ENCODE assay signal across 1 cellular context in the genomic region with DNA sequence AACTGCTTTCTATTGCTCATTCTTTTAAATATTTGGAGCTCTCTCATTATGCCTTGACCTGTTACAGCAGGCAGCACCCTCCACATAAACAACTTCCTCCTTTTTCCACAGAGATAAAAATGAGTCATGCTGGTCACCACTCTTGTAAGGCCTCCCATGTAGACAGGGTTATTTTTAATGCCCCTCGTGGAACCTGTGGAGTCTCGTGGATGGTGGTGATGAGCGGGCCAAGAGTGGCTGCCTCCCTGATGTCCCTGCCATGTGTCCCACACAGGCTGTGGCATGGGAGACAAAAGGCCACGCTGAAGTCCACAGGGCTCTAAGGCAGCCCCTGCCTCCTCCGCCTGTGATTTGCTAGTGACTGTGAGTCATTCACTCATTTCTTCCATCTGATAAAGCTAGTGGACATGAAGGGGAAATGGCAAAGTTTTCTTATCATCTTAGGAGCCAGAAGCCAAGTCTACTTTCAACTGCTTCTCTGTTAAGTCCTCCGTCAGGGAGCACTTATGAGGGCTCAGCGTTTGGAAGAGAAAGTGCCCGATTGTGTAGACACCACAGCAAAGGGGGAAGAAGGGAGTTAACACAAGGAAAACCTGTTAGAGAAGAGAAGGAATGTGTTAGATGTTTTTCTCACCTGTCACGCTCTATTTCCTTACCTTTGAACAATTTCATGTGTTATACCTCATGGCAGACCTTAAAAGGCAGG.
TF ChIP-seq lines count a peak whose summit lies in the region.

No MANE protein-coding gene starts in this region.

TF ChIP-seq in K562, 482 proteins besides CTCF, POLR2A, EP300 and RAD21 (continued from another document and continues in another):
- TF ChIP-seq, protein P1, sequence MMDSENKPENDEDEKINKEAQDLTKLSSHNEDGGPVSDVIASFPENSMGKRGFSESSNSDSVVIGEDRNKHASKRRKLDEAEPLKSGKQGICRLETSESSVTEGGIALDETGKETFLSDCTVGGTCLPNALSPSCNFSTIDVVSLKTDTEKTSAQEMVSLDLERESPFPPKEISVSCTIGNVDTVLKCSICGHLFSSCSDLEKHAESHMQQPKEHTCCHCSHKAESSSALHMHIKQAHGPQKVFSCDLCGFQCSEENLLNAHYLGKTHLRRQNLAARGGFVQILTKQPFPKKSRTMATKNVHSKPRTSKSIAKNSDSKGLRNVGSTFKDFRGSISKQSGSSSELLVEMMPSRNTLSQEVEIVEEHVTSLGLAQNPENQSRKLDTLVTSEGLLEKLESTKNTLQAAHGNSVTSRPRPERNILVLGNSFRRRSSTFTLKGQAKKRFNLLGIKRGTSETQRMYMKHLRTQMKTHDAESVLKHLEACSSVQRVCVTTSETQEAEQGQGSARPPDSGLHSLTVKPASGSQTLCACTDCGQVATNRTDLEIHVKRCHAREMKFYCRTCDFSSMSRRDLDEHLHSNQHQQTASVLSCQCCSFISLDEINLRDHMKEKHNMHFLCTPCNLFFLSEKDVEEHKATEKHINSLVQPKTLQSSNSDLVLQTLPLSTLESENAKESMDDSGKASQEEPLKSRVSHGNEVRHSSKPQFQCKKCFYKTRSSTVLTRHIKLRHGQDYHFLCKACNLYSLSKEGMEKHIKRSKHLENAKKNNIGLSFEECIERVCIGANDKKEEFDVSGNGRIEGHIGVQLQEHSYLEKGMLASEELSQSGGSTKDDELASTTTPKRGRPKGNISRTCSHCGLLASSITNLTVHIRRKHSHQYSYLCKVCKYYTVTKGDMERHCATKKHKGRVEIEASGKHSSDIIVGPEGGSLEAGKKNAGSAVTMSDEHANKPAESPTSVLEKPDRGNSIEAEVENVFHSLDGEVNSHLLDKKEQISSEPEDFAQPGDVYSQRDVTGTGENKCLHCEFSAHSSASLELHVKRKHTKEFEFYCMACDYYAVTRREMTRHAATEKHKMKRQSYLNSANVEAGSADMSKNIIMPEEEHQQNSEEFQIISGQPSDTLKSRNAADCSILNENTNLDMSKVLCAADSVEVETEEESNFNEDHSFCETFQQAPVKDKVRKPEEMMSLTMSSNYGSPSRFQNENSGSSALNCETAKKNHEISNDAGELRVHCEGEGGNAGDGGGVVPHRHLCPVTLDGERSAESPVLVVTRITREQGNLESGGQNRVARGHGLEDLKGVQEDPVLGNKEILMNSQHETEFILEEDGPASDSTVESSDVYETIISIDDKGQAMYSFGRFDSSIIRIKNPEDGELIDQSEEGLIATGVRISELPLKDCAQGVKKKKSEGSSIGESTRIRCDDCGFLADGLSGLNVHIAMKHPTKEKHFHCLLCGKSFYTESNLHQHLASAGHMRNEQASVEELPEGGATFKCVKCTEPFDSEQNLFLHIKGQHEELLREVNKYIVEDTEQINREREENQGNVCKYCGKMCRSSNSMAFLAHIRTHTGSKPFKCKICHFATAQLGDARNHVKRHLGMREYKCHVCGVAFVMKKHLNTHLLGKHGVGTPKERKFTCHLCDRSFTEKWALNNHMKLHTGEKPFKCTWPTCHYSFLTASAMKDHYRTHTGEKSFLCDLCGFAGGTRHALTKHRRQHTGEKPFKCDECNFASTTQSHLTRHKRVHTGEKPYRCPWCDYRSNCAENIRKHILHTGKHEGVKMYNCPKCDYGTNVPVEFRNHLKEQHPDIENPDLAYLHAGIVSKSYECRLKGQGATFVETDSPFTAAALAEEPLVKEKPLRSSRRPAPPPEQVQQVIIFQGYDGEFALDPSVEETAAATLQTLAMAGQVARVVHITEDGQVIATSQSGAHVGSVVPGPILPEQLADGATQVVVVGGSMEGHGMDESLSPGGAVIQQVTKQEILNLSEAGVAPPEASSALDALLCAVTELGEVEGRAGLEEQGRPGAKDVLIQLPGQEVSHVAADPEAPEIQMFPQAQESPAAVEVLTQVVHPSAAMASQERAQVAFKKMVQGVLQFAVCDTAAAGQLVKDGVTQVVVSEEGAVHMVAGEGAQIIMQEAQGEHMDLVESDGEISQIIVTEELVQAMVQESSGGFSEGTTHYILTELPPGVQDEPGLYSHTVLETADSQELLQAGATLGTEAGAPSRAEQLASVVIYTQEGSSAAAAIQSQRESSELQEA (IDR thresholded peaks at IDR 0.05; ENCODE audit: low read depth): no peak
- TF ChIP-seq NFE2L1 (tag; IDR thresholded peaks at IDR 0.05; ENCODE audit: borderline replicate concordance, low read depth) (no peak), MED1 (CRISPR knock-in tag; IDR thresholded peaks at IDR 0.05; ENCODE audit: borderline replicate concordance) (no peak), HES1 (IDR thresholded peaks at IDR 0.05; ENCODE audit: low read depth) (peak; percentile 68), ZNF224 (CRISPR knock-in tag; IDR thresholded peaks at IDR 0.05) (no peak), TCF7L2 (IDR thresholded peaks at IDR 0.05; ENCODE audit: low read depth, low read length) (no peak), CEBPB (tag; IDR thresholded peaks at IDR 0.05) (no peak), ZNF121 (CRISPR knock-in tag; conservative IDR thresholded peaks at IDR 0.05) (no peak), HMGXB4 (CRISPR knock-in tag; IDR thresholded peaks at IDR 0.05) (no peak), PHF21A (IDR thresholded peaks at IDR 0.05; ENCODE audit: borderline replicate concordance, low read depth) (peak; percentile 46; the same call in 1 of the 2 replicates), ZNF197 (CRISPR knock-in tag; IDR thresholded peaks at IDR 0.05; ENCODE audit: low read depth) (no peak), RBBP5 (IDR thresholded peaks at IDR 0.05; ENCODE audit: borderline replicate concordance, insufficient read depth, low read length, poor library complexity, severe bottlenecking) (peak; percentile 68), BRD9 (IDR thresholded peaks at IDR 0.05; ENCODE audit: low read depth, partially characterized antibody) (peak; percentile 90), CC2D1A (IDR thresholded peaks at IDR 0.05) (peak; percentile 43; the same call in 1 of the 2 replicates), KDM4B (IDR thresholded peaks at IDR 0.05; ENCODE audit: borderline replicate concordance in 2 of 2, low read depth in 1 of 2) (0 out of 4 replicates have a peak, but pooled peaks of 1 of the 2 experiments have one; percentile 78), ZNF449 (CRISPR knock-in tag; IDR thresholded peaks at IDR 0.05) (0 out of 2 replicates have a peak, but pooled peaks have one; percentile 5), SRSF9 (IDR thresholded peaks at IDR 0.05; ENCODE audit: borderline replicate concordance, low read depth, low read length) (no peak), ZNF431 (CRISPR knock-in tag; IDR thresholded peaks at IDR 0.05) (no peak), POLR2B (IDR thresholded peaks at IDR 0.05; ENCODE audit: low read depth, partially characterized antibody) (peak; percentile 65), STAT5A (IDR thresholded peaks at IDR 0.05; ENCODE audit: borderline replicate concordance, low read length) (peak; percentile 45), SAP30 (IDR thresholded peaks at IDR 0.05; ENCODE audit: borderline replicate concordance, insufficient read depth, low read depth, low read length, poor library complexity, severe bottlenecking) (no peak), ZNF551 (CRISPR knock-in tag; IDR thresholded peaks at IDR 0.05) (no peak), ZNF639 (CRISPR knock-in tag; conservative IDR thresholded peaks at IDR 0.05 in 1 of 2, IDR thresholded peaks at IDR 0.05 in 1 of 2) (peak in 1 of 2 experiments; percentile 68; a peak in 1 of 4 replicates), GATAD2B (IDR thresholded peaks at IDR 0.05; ENCODE audit: borderline replicate concordance) (peak; percentile 87; the same call in 1 of the 2 replicates), COPS2 (conservative IDR thresholded peaks at IDR 0.05) (no peak), POLR2H (tag; IDR thresholded peaks at IDR 0.05; ENCODE audit: low read depth) (peak; percentile 82), ETS2 (tag; IDR thresholded peaks at IDR 0.05; ENCODE audit: borderline replicate concordance, poor library complexity, severe bottlenecking) (no peak), ZC3H8 (IDR thresholded peaks at IDR 0.05) (no peak), GATAD2A (IDR thresholded peaks at IDR 0.05) (peak; percentile 92)
- TF ChIP-seq, protein P2, sequence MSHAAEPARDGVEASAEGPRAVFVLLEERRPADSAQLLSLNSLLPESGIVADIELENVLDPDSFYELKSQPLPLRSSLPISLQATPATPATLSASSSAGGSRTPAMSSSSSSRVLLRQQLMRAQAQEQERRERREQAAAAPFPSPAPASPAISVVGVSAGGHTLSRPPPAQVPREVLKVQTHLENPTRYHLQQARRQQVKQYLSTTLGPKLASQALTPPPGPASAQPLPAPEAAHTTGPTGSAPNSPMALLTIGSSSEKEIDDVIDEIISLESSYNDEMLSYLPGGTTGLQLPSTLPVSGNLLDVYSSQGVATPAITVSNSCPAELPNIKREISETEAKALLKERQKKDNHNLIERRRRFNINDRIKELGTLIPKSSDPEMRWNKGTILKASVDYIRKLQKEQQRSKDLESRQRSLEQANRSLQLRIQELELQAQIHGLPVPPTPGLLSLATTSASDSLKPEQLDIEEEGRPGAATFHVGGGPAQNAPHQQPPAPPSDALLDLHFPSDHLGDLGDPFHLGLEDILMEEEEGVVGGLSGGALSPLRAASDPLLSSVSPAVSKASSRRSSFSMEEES (CRISPR knock-in tag; IDR thresholded peaks at IDR 0.05): no peak
- TF ChIP-seq, protein P3, sequence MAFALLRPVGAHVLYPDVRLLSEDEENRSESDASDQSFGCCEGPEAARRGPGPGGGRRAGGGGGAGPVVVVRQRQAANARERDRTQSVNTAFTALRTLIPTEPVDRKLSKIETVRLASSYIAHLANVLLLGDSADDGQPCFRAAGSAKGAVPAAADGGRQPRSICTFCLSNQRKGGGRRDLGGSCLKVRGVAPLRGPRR (CRISPR knock-in tag; IDR thresholded peaks at IDR 0.05): no peak
- TF ChIP-seq, protein P4, sequence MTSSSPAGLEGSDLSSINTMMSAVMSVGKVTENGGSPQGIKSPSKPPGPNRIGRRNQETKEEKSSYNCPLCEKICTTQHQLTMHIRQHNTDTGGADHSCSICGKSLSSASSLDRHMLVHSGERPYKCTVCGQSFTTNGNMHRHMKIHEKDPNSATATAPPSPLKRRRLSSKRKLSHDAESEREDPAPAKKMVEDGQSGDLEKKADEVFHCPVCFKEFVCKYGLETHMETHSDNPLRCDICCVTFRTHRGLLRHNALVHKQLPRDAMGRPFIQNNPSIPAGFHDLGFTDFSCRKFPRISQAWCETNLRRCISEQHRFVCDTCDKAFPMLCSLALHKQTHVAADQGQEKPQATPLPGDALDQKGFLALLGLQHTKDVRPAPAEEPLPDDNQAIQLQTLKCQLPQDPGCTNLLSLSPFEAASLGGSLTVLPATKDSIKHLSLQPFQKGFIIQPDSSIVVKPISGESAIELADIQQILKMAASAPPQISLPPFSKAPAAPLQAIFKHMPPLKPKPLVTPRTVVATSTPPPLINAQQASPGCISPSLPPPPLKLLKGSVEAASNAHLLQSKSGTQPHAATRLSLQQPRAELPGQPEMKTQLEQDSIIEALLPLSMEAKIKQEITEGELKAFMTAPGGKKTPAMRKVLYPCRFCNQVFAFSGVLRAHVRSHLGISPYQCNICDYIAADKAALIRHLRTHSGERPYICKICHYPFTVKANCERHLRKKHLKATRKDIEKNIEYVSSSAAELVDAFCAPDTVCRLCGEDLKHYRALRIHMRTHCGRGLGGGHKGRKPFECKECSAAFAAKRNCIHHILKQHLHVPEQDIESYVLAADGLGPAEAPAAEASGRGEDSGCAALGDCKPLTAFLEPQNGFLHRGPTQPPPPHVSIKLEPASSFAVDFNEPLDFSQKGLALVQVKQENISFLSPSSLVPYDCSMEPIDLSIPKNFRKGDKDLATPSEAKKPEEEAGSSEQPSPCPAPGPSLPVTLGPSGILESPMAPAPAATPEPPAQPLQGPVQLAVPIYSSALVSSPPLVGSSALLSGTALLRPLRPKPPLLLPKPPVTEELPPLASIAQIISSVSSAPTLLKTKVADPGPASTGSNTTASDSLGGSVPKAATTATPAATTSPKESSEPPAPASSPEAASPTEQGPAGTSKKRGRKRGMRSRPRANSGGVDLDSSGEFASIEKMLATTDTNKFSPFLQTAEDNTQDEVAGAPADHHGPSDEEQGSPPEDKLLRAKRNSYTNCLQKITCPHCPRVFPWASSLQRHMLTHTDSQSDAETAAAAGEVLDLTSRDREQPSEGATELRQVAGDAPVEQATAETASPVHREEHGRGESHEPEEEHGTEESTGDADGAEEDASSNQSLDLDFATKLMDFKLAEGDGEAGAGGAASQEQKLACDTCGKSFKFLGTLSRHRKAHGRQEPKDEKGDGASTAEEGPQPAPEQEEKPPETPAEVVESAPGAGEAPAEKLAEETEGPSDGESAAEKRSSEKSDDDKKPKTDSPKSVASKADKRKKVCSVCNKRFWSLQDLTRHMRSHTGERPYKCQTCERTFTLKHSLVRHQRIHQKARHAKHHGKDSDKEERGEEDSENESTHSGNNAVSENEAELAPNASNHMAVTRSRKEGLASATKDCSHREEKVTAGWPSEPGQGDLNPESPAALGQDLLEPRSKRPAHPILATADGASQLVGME (CRISPR knock-in tag; IDR thresholded peaks at IDR 0.05): 0 out of 2 replicates have a peak, but pooled peaks have one; percentile 32
